In genomic region chr11:75174781-75175370, GRCh38 we compare ENCODE assay signal across 8 cellular contexts. TPM values are rescaled to one million over a fixed set of nuclear protein-coding genes. Genes with fewer than 3 reads are reported as not detected.
DNase-seq lines count a peak whose midpoint lies in the region; ATAC-seq and TF ChIP-seq lines count a peak whose summit lies in the region.

No MANE protein-coding gene starts in this region.

- in situ Hi-C loops in GM23248 (cut with MboI), result no loop called here

- H3K27ac ChIP-seq in GM23248, result no peak overlapping the region
- peak overlapping the region; percentile 54 to 55 for H3K27ac ChIP-seq in prostate gland

- H3K9me3 ChIP-seq in GM23248 (ENCODE audit: low read depth) (no peaks in the 10 kb centered on the region), prostate gland (no peaks in the 10 kb centered on the region)

- no peak overlapping the region for H2AFZ ChIP-seq in GM23248

- no peaks in the 10 kb centered on the region for H3K79me2 ChIP-seq in GM23248 (ENCODE audit: insufficient read depth)

- no peak for TF ChIP-seq POLR2A in prostate gland (IDR thresholded peaks at IDR 0.05)

- no peaks in the 10 kb centered on the region for H3F3A ChIP-seq in GM23248 (ENCODE audit: insufficient read depth)

- H3K9ac ChIP-seq in GM23248, result no peak overlapping the region

- no peaks in the 10 kb centered on the region for H3K9me2 ChIP-seq in GM23248 (ENCODE audit: insufficient read depth)

- DNase-seq in GM23248 (peak; percentile 48), RPMI8226 (peak; percentile 39), fibroblast of villous mesenchyme (ENCODE audit: low read depth) (peak; percentile 11), prostate gland (ENCODE audit: low spot score) (no peak), NCI-H2081 (lab: John Stamatoyannopoulos, UW) (no peak)

- H4K20me1 ChIP-seq in GM23248 (ENCODE audit: insufficient read depth), result no peaks in the 10 kb centered on the region

- intact Hi-C loops in prostate gland (cut with DNase I), result no loop called here

- 27 to 30% methylated on average over 7 of the region's 7 CpGs for WGBS in GM23248 (ENCODE audit: low coverage in 1 of 2, low lambda C conversion rate in 2 of 2, missing lambda C conversion rate in 2 of 2), 2 experiments
- WGBS in prostate gland, result 25% methylated on average over 7 of the region's 7 CpGs

- no peaks in the 10 kb centered on the region for H3K4me1 ChIP-seq in GM23248 (ENCODE audit: insufficient read depth)
- H3K4me1 ChIP-seq in prostate gland (replicated peaks), result no peaks in the 10 kb centered on the region

- H3K4me2 ChIP-seq in GM23248 (ENCODE audit: unreplicated experiment), result no peak overlapping the region

- no peaks in the 10 kb centered on the region for H3K36me3 ChIP-seq in GM23248 (ENCODE audit: low read depth)
- H3K36me3 ChIP-seq in prostate gland, result no peaks in the 10 kb centered on the region

- ATAC-seq in HG03139 (IDR thresholded peaks at IDR 0.05; ENCODE audit: unreplicated experiment), result no peak
- no peak for ATAC-seq in HG03135 (IDR thresholded peaks at IDR 0.05; ENCODE audit: unreplicated experiment)
- ATAC-seq in HG03520 (IDR thresholded peaks at IDR 0.05; ENCODE audit: unreplicated experiment), result no peak

- H3K27me3 ChIP-seq in GM23248 (replicated peaks; ENCODE audit: insufficient read depth) (peaks cover 40% of the 10 kb centered on the region), prostate gland (replicated peaks; ENCODE audit: insufficient read depth) (no peaks in the 10 kb centered on the region)

- TF ChIP-seq CTCF in fibroblast of villous mesenchyme (IDR thresholded peaks at IDR 0.05; ENCODE audit: insufficient read depth, low read depth, low read length) (no peak), prostate gland (IDR thresholded peaks at IDR 0.05) (no peak)

- no peak overlapping the region for H3K4me3 ChIP-seq in GM23248
- H3K4me3 ChIP-seq in fibroblast of villous mesenchyme (ENCODE audit: low read depth, low read length), result no peak overlapping the region
- no peak overlapping the region for H3K4me3 ChIP-seq in prostate gland

RNA-seq across cellular contexts. Expression of gene SLCO2B1, which starts 24.0 kb away (rescaled TPM):
- total RNA-seq in GM23248 (2014; rRNA removed; shearing (Covaris generic)), result not detected in 2 replicates
- not detected in 2 replicates for polyA plus RNA-seq in GM23248 (2016; fragmentation: Nextera tagmentation; extraction: Ambion mirVana)
- total RNA-seq in fibroblast of villous mesenchyme (under 0.01 TPM in 1 of 2 replicates, not detected in the other), prostate gland (10 to 100 TPM in 1 of 2 donors, 1 to 10 TPM in 1; 6.1 to 32.0 TPM)

Comparison
In these comparisons a context has a peak if more than half of its experiments do, and no peak if none do; other contexts are left out.
1. DNase-seq: peak in GM23248 (single experiment), RPMI8226 (single experiment) and fibroblast of villous mesenchyme (single experiment); none in prostate gland (single experiment) and NCI-H2081 (0 of 2).